1 cellular context compared by ENCODE assay signal in the genomic region with DNA sequence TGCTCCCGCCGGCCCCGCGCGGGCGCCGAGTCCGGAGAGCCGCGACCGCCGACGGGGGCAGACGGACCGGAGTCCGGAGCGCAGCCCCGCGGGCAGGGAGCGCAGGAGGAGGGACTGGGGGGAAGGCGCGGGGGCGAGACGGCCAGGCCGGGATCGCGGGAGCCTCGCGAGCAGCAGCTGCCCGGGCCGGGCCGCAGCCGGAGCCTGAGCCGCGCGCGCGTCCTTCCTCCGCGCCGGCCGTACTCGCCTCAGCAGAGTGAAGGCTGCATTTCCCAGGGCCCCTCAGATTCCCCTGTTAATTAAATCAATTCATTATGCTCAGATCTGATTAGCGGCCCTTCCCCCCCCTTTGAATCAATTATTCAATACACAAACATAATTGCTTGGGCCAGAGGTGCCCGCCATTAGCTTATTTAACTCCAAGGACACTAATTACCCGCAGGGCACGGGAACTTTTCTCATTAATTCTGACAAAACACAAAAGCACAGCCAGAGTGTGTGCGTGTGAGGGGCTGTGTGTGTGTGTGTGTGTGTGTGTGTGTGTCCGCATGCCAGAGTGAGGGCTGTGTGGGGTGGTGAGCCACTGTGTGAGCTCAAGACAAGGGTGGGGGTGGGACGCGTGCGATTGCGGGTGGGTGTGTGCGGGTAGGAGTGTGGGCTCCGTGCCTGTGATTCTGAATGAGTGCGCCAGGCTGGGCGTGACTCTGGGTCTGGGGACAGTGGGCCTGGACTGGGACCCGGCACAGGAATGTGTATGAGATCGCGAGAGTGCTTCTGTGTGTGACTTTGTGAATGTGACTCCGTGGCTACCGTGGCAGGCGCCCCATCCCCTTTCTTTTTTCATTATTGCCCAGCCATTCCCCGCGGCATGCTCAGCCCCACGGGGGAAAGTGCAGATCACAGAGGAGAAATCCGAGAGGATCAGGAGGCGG.
TF ChIP-seq lines count a peak whose summit lies in the region.

No MANE protein-coding gene starts in this region.

TF ChIP-seq in IMR-90, 13 proteins besides CTCF, POLR2A, EP300 and RAD21:
- TF ChIP-seq, protein P1, sequence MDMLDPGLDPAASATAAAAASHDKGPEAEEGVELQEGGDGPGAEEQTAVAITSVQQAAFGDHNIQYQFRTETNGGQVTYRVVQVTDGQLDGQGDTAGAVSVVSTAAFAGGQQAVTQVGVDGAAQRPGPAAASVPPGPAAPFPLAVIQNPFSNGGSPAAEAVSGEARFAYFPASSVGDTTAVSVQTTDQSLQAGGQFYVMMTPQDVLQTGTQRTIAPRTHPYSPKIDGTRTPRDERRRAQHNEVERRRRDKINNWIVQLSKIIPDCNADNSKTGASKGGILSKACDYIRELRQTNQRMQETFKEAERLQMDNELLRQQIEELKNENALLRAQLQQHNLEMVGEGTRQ (IDR thresholded peaks at IDR 0.05; ENCODE audit: low read depth, low read length): no peak
- no peak for TF ChIP-seq CHD1 (IDR thresholded peaks at IDR 0.05; ENCODE audit: low read depth, low read length)
- no peak for TF ChIP-seq SMC3 (IDR thresholded peaks at IDR 0.05; ENCODE audit: low read depth, low read length)
- TF ChIP-seq NFE2L2 (IDR thresholded peaks at IDR 0.05; ENCODE audit: low read depth, low read length): no peak
- TF ChIP-seq ELK1 (IDR thresholded peaks at IDR 0.05; ENCODE audit: borderline replicate concordance, low read depth, low read length): no peak
- no peak for TF ChIP-seq MAFK (IDR thresholded peaks at IDR 0.05; ENCODE audit: low read depth, low read length)
